8 cellular contexts compared by ENCODE assay signal in genomic region chr17:59786213-59786535, GRCh38.
A peak's percentile ranks its signal among the peaks of the same experiment; 100 is the strongest.
DNase-seq lines count a peak whose midpoint lies in the region; TF ChIP-seq lines count a peak whose summit lies in the region.

No MANE protein-coding gene starts in this region.

- DNase-seq in CD4-positive, alpha-beta memory T cell: no peak
- DNase-seq in dorsolateral prefrontal cortex (no peak), osteoblast (ENCODE audit: insufficient read length, low spot score, missing footprints) (no peak), DMS153 (lab: John Stamatoyannopoulos, UW) (no peak), T1000 (lab: John Stamatoyannopoulos, UW) (no peak), NCI-H82 (lab: John Stamatoyannopoulos, UW) (no peak)
- no peak for DNase-seq in activated CD4-positive, alpha-beta T cell treated with anti-CD3 and anti-CD28 coated beads, Interleukin-2, amount 50 U/mL, for 1 hour

- peaks cover 38 to 62% (median 49%) of the 10 kb centered on the region in 4 donors for H3K4me1 Mint-ChIP-seq in CD4-positive, alpha-beta memory T cell

- CTCF ChIA-PET in CD4-positive, alpha-beta memory T cell (lab: Charles Lee; ENCODE audit: partially characterized antibody): interaction anchor here (0.7 to 8.0 kb wide), 13 partner anchors 10 to 456 kb away, joined by 3 to 75 read pairs (median 5); no protein-coding TSS in a partner anchor

- peak overlapping the region; percentile 87 for H3K27ac ChIP-seq in CD4-positive, alpha-beta memory T cell (ENCODE audit: low read depth, low read length)
- H3K27ac ChIP-seq in OCI-LY1 (ENCODE audit: low read depth, low read length, poor library complexity, severe bottlenecking): peak overlapping the region; percentile 86
- H3K27ac ChIP-seq in dorsolateral prefrontal cortex: peak overlapping the region in 51 of 59 donors; percentile 10 to 88 (median 67)
- peak overlapping the region; percentile 99 for H3K27ac ChIP-seq in osteoblast (ENCODE audit: low read depth, low read length)

- peak overlapping the region; percentile 18 to 51 for H3K4me3 ChIP-seq in CD4-positive, alpha-beta memory T cell (ENCODE audit: low read length in 2 of 2)
- H3K4me3 ChIP-seq in OCI-LY1 (ENCODE audit: low read depth, low read length, poor library complexity, severe bottlenecking) (peak overlapping the region; percentile 32), dorsolateral prefrontal cortex (peak overlapping the region in 5 of 59 donors; percentile 9 to 28 (median 15)), osteoblast (ENCODE audit: insufficient read depth, low read length) (peak overlapping the region; percentile 4)

- H3K4me2 ChIP-seq in OCI-LY1 (ENCODE audit: low read length): peak overlapping the region; percentile 69
- peak overlapping the region; percentile 74 for H3K4me2 ChIP-seq in osteoblast (ENCODE audit: insufficient read depth, low read length)

- peak overlapping the region; percentile 72 to 89 (median 87) for H3K4me3 Mint-ChIP-seq in CD4-positive, alpha-beta memory T cell

- peak overlapping the region; percentile 10 for H3K9ac ChIP-seq in OCI-LY1 (ENCODE audit: low read length)

- H3K9me3 ChIP-seq in CD4-positive, alpha-beta memory T cell (ENCODE audit: control insufficient read depth in 1 of 2, low read length in 2 of 2): no peaks in the 10 kb centered on the region
- H3K9me3 ChIP-seq in OCI-LY1 (ENCODE audit: low read length): no peaks in the 10 kb centered on the region
- no peaks in the 10 kb centered on the region for H3K9me3 ChIP-seq in osteoblast (ENCODE audit: low read depth, low read length)

- no peaks in the 10 kb centered on the region for H3K79me2 ChIP-seq in OCI-LY1 (ENCODE audit: insufficient read depth, low read length)
- peaks cover 17% of the 10 kb centered on the region for H3K79me2 ChIP-seq in osteoblast (ENCODE audit: insufficient read depth, low read length)

- H3K9me2 ChIP-seq in OCI-LY1 (ENCODE audit: low read depth, low read length): no peaks in the 10 kb centered on the region

- H3K9me3 Mint-ChIP-seq in CD4-positive, alpha-beta memory T cell: no peaks in the 10 kb centered on the region

- peaks cover 79% of the 10 kb centered on the region for H3K4me1 ChIP-seq in CD4-positive, alpha-beta memory T cell (ENCODE audit: insufficient read depth, low read length)
- peaks cover 47% of the 10 kb centered on the region for H3K4me1 ChIP-seq in OCI-LY1 (ENCODE audit: insufficient read depth, low read length, severe bottlenecking)
- peaks cover 57% of the 10 kb centered on the region for H3K4me1 ChIP-seq in osteoblast (ENCODE audit: insufficient read depth, low read length)

- intact Hi-C loops in CD4-positive, alpha-beta memory T cell (cut with micrococcal nuclease): loop anchor here (1.0 to 5.0 kb wide), 5 partner anchors 33 to 1269 kb away; no protein-coding TSS in a partner anchor
- intact Hi-C loops in dorsolateral prefrontal cortex (cut with DNase I): no loop called here

- no peaks in the 10 kb centered on the region for H3K27me3 Mint-ChIP-seq in CD4-positive, alpha-beta memory T cell

- H2AFZ ChIP-seq in OCI-LY1 (ENCODE audit: low read length) (no peak overlapping the region), osteoblast (ENCODE audit: low read length) (no peak overlapping the region)

- H3K36me3 ChIP-seq in CD4-positive, alpha-beta memory T cell (ENCODE audit: insufficient read depth, low read length): no peaks in the 10 kb centered on the region
- H3K36me3 ChIP-seq in OCI-LY1 (ENCODE audit: insufficient read depth, low read length): peaks cover 4% of the 10 kb centered on the region; the same call in 1 of the 2 replicates
- H3K36me3 ChIP-seq in osteoblast (ENCODE audit: insufficient read depth, low read length): no peaks in the 10 kb centered on the region

- no peaks in the 10 kb centered on the region for H3F3A ChIP-seq in OCI-LY1 (ENCODE audit: insufficient read depth, low read length)

- no peak for TF ChIP-seq CTCF in OCI-LY1 (IDR thresholded peaks at IDR 0.05; ENCODE audit: low read length)
- TF ChIP-seq CTCF in dorsolateral prefrontal cortex (IDR thresholded peaks at IDR 0.05 in 54 of 56, conservative IDR thresholded peaks at IDR 0.05 in 2 of 56; ENCODE audit: low read depth in 1 of 56, partially characterized antibody in 56 of 56): no peak
- no peak for TF ChIP-seq CTCF in osteoblast (IDR thresholded peaks at IDR 0.05; ENCODE audit: extremely low read depth, low read depth, low read length)

- H4K20me1 ChIP-seq in OCI-LY1 (ENCODE audit: insufficient read depth, low read length): no peaks in the 10 kb centered on the region
- no peaks in the 10 kb centered on the region for H4K20me1 ChIP-seq in osteoblast (ENCODE audit: insufficient read depth, low read length)

- peak overlapping the region; percentile 94 to 100 (median 99) for H3K27ac Mint-ChIP-seq in CD4-positive, alpha-beta memory T cell

- H3K27me3 ChIP-seq in CD4-positive, alpha-beta memory T cell (ENCODE audit: insufficient read depth, low read length): no peaks in the 10 kb centered on the region
- no peaks in the 10 kb centered on the region for H3K27me3 ChIP-seq in OCI-LY1 (ENCODE audit: insufficient read depth, low read length)
- no peaks in the 10 kb centered on the region for H3K27me3 ChIP-seq in dorsolateral prefrontal cortex
- no peaks in the 10 kb centered on the region for H3K27me3 ChIP-seq in osteoblast (ENCODE audit: insufficient read depth, low read length)

- POLR2A ChIA-PET in CD4-positive, alpha-beta memory T cell (lab: Charles Lee; ENCODE audit: partially characterized antibody): interaction anchor here (0.6 to 12.2 kb wide), 20 partner anchors 10 to 179 kb away, joined by 3 to 365 read pairs (median 4); partner anchors contain the start of genes CLTC, PTRH2, RNFT1 and TUBD1

- H3K36me3 Mint-ChIP-seq in CD4-positive, alpha-beta memory T cell: peaks cover 0 to 14% of the 10 kb centered on the region in 2 donors
